1 cellular context compared by ENCODE assay signal in genomic region chr11:14612624-14613023, GRCh38.
A peak's percentile ranks its signal among the peaks of the same experiment; 100 is the strongest.
TF ChIP-seq lines count a peak whose summit lies in the region.

No MANE protein-coding gene starts in this region.

TF ChIP-seq in liver, 16 proteins besides CTCF, POLR2A, EP300 and RAD21:
- no peak for TF ChIP-seq ZBTB33 (IDR thresholded peaks at IDR 0.05)
- no peak for TF ChIP-seq GABPA (IDR thresholded peaks at IDR 0.05 in 1 of 2, conservative IDR thresholded peaks at IDR 0.05 in 1 of 2)
- TF ChIP-seq FOXA1 (IDR thresholded peaks at IDR 0.05) = no peak
- no peak for TF ChIP-seq NR2F2 (IDR thresholded peaks at IDR 0.05)
- no peak for TF ChIP-seq YY1 (IDR thresholded peaks at IDR 0.05)
- TF ChIP-seq RXRA (IDR thresholded peaks at IDR 0.05) = peak in 1 of 2 donors; percentile 25
- no peak for TF ChIP-seq EGR1 (IDR thresholded peaks at IDR 0.05; ENCODE audit: low read depth in 2 of 2)
- peak; percentile 22 for TF ChIP-seq MAX (IDR thresholded peaks at IDR 0.05)
- no peak for TF ChIP-seq ATF3 (IDR thresholded peaks at IDR 0.05)
- TF ChIP-seq SP1 (IDR thresholded peaks at IDR 0.05) = no peak
- no peak for TF ChIP-seq HNF4G (IDR thresholded peaks at IDR 0.05)
- TF ChIP-seq JUND (IDR thresholded peaks at IDR 0.05) = no peak
- no peak for TF ChIP-seq REST (IDR thresholded peaks at IDR 0.05)
- no peak for TF ChIP-seq TAF1 (conservative IDR thresholded peaks at IDR 0.05)
- TF ChIP-seq HNF4A (conservative IDR thresholded peaks at IDR 0.05) = peak in 1 of 2 donors; percentile 16
- peak; percentile 66 for TF ChIP-seq FOXA2 (IDR thresholded peaks at IDR 0.05)
